Comparison of ENCODE assay signal across 10 cellular contexts in the genomic region with DNA sequence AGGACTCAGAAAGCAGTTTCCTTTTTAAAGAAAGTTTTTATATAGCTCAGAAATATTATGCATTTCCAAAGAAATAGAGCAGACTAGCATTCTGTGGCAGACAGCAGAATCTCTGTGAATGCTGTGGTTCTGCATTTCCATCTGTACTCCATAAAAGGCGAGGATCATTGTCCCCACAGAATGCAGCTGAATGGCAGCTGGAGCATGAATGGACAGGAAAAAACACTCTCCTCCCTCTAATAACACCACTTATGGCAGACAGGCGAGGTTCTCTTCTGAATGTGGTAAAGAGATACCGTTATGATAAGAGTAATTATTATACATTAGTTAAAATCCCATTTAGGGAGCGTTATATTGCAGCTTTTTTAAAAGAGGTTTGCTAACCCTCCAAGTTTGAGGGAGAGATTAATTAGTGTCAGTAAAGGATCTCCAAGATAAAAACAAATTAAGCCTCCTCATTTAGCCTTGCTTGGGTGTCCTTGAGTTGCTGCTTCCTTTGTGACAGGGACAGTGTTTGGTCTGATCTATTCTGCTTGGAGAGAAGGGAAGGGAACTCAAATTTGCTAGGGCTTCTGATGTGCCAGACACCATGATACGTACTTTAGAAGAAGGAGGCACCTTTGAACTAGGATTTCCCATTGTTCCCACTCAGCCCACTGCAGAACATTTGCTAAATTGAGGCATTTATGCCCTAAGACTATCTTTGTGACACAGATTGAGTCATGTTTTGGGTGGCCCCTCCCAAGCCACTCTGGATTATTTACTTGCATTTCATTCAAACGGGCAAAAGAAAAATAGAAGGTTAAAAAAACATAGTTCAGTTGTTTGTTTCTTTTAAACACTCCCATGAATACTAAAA.
DNase-seq lines count a peak whose midpoint lies in the region; ATAC-seq and TF ChIP-seq lines count a peak whose summit lies in the region.
"Had no signal": no experiment of that assay in that cellular context is flagged by ENCODE, and none has a peak within 500 bp of the region (broad histone marks: within the 10 kb centered on the region; RNA-seq: fewer than 3 reads in every experiment).

No MANE protein-coding gene starts in this region.

- CTCF ChIA-PET in SK-N-SH (lab: Yijun Ruan, JAX) = interaction anchor here (1.2 to 2.0 kb wide), 3 partner anchors 33 to 197 kb away, joined by 3 to 12 read pairs (median 3); no protein-coding TSS in a partner anchor

- no peak for TF ChIP-seq RAD21 in SK-N-SH (IDR thresholded peaks at IDR 0.05; ENCODE audit: low read length)

- H3K9me2 ChIP-seq in SK-N-SH = no peaks in the 10 kb centered on the region

- H3K9ac ChIP-seq in SK-N-SH = no peak overlapping the region

- POLR2A ChIA-PET in SK-N-SH (lab: Yijun Ruan, JAX) = no interaction called here

- H3K4me2 ChIP-seq in SK-N-SH = peak overlapping the region; percentile 2; the same call in 1 of the 2 replicates

- TF ChIP-seq CTCF in SK-N-SH (IDR thresholded peaks at IDR 0.05) = no peak

- 55% methylated on average over 6 of the region's 6 CpGs for whole genome bisulfite sequencing in SK-N-SH (ENCODE audit: low lambda C conversion rate)
- WGBS in mesodermal cell (ENCODE audit: insufficient coverage in 2 of 2), 2 experiments = 38% methylated on average over 2 of the region's 6 CpGs; no CpG with 5 or more reads in 1 of the 2 experiments

- H3K27me3 ChIP-seq in SK-N-SH (ENCODE audit: insufficient read depth) = no peaks in the 10 kb centered on the region

- H3K4me1 ChIP-seq in SK-N-SH (ENCODE audit: control insufficient read depth in 1 of 2, insufficient read depth in 2 of 2, low read depth in 1 of 2, low read length in 1 of 2) = peaks cover 5 to 10% of the 10 kb centered on the region in 2 experiments; a peak in 3 of 4 replicates
- peaks cover 17% of the 10 kb centered on the region for H3K4me1 ChIP-seq in mesodermal cell (ENCODE audit: control insufficient read depth, insufficient read depth, low read length, poor library complexity, severe bottlenecking)

- no peak overlapping the region; a peak in 1 of 4 replicates for H3K4me3 ChIP-seq in SK-N-SH (ENCODE audit: low read depth in 2 of 2, low read length in 1 of 2)
- no peak overlapping the region for H3K4me3 ChIP-seq in mesodermal cell (ENCODE audit: extremely low read depth, insufficient read depth, low read length, poor library complexity, severe bottlenecking)

- H2AFZ ChIP-seq in SK-N-SH (ENCODE audit: low read depth) = 0 out of 2 replicates have a peak overlapping the region, but pooled peaks have one; percentile 3

- no peaks in the 10 kb centered on the region for H3K79me2 ChIP-seq in SK-N-SH (ENCODE audit: insufficient read depth)

- H3K36me3 ChIP-seq in SK-N-SH (replicated peaks in 1 of 2; ENCODE audit: control insufficient read depth in 1 of 2, insufficient read depth in 2 of 2, low read length in 1 of 2) (no peaks in the 10 kb centered on the region), mesodermal cell (ENCODE audit: control insufficient read depth, insufficient read depth, low read length) (no peaks in the 10 kb centered on the region)

- DNase-seq in DMS 273 (lab: John Stamatoyannopoulos, UW; ENCODE audit: unreplicated experiment) (peak; percentile 33), NCI-H1930 (lab: John Stamatoyannopoulos, UW) (peak; percentile 60 to 68), SK-N-SH (peak; percentile 43), SW480 (ENCODE audit: low spot score) (no peak), occipital lobe (lab: John Stamatoyannopoulos, UW) (no peak), SKM-1 (lab: John Stamatoyannopoulos, UW; ENCODE audit: unreplicated experiment) (no peak)
- DNase-seq: activated CD4-positive, alpha-beta T cell treated with anti-CD3 and anti-CD28 coated beads for 36 hours; activated gamma-delta T cell had no signal

- H4K20me1 ChIP-seq in SK-N-SH (ENCODE audit: insufficient read depth) = no peaks in the 10 kb centered on the region

- no peaks in the 10 kb centered on the region for H3K9me3 ChIP-seq in SK-N-SH
- no peaks in the 10 kb centered on the region for H3K9me3 ChIP-seq in mesodermal cell (ENCODE audit: control insufficient read depth, low read length)

- H3K27ac ChIP-seq in SK-N-SH (ENCODE audit: low read depth in 2 of 2, low read length in 1 of 2) (peak overlapping the region in 1 of 2 experiments; percentile 61; a peak in 2 of 4 replicates), mesodermal cell (ENCODE audit: low read depth, low read length, severe bottlenecking) (peak overlapping the region; percentile 83)

- no peak for TF ChIP-seq EP300 in SK-N-SH (IDR thresholded peaks at IDR 0.05; ENCODE audit: borderline replicate concordance in 1 of 2, low read depth in 1 of 2, low read length in 1 of 2)

- no peak for ATAC-seq in GM19395 (IDR thresholded peaks at IDR 0.05; ENCODE audit: unreplicated experiment)
- ATAC-seq: activated CD4-positive, alpha-beta T cell treated with anti-CD3 and anti-CD28 coated beads for 36 hours had no signal

- H3F3A ChIP-seq in SK-N-SH (replicated peaks; ENCODE audit: insufficient read depth) = no peaks in the 10 kb centered on the region

TF ChIP-seq in SK-N-SH, 30 proteins besides CTCF, POLR2A, EP300 and RAD21:
- TF ChIP-seq FOSL2 (IDR thresholded peaks at IDR 0.05; ENCODE audit: borderline replicate concordance, low read depth) = no peak
- no peak for TF ChIP-seq CHD2 (IDR thresholded peaks at IDR 0.05; ENCODE audit: low read length, partially characterized antibody)
- no peak for TF ChIP-seq TCF12 (IDR thresholded peaks at IDR 0.05)
- no peak; the same call in 1 of the 2 replicates for TF ChIP-seq GATA2 (CRISPR knock-in tag; IDR thresholded peaks at IDR 0.05)
- no peak for TF ChIP-seq SMC3 (IDR thresholded peaks at IDR 0.05; ENCODE audit: low read depth, low read length)
- no peak for TF ChIP-seq FOXJ3 (CRISPR knock-in tag; IDR thresholded peaks at IDR 0.05)
- TF ChIP-seq PBX3 (IDR thresholded peaks at IDR 0.05) = no peak

Comparison
In these comparisons a context has a peak if more than half of its experiments do, and no peak if none do; other contexts are left out.
1. DNase-seq: peak in DMS 273 (single experiment), NCI-H1930 (2 of 2) and SK-N-SH (single experiment); none in SW480 (single experiment), occipital lobe (single experiment) and SKM-1 (single experiment).